1 cellular context compared by ENCODE assay signal in the genomic region with DNA sequence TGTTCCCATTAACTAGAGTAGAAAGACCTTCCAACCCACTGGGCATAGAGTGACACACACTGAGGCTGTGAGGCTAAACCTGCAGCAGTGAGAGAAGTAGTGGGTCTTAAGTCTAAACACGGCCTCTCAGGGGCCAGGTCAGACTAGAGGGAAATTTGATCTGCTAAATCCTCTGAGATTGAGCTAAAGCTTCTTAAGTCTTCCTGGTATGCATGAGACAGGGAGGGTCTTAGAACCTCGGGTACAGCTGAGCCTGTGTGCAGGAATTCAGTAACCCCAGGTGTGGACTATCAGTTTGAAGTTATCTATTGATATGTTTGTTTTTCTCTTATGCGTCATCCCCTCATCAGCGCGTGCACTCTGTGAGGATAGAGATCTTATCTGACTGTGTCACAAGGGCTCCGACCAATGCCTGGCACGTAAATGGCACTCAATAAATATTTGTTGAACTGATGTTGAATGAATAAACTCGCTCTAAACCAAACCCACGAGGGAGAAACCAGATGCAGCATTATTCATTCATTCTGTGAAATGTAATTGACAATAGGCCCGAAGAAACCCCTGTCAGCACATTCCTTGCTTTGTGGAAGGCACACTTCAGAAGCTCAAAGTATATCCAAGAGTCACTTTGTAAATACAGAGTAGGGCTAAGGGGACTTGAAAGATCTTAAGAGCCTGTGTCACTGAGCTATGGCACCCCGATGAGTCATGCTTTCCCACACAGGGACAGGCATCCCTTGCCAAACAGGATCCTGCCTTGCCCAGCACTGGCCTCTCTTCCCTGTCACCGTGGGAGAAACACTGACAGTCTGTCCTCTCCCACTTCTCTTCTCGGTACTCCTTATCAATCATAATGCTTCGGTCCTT.
TF ChIP-seq lines count a peak whose summit lies in the region.

No MANE protein-coding gene starts in this region.

TF ChIP-seq in HepG2, 621 proteins besides CTCF, POLR2A, EP300 and RAD21 (continued from another document and continues in another):
- TF ChIP-seq ZSCAN29 (CRISPR knock-in tag; conservative IDR thresholded peaks at IDR 0.05), result no peak
- peak; percentile 40 for TF ChIP-seq NFYB (CRISPR knock-in tag; IDR thresholded peaks at IDR 0.05)
- TF ChIP-seq, protein P1, sequence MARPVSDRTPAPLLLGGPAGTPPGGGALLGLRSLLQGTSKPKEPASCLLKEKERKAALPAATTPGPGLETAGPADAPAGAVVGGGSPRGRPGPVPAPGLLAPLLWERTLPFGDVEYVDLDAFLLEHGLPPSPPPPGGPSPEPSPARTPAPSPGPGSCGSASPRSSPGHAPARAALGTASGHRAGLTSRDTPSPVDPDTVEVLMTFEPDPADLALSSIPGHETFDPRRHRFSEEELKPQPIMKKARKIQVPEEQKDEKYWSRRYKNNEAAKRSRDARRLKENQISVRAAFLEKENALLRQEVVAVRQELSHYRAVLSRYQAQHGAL (CRISPR knock-in tag; IDR thresholded peaks at IDR 0.05; ENCODE audit: not compliant biosample characterization), result no peak
- TF ChIP-seq, protein P2, sequence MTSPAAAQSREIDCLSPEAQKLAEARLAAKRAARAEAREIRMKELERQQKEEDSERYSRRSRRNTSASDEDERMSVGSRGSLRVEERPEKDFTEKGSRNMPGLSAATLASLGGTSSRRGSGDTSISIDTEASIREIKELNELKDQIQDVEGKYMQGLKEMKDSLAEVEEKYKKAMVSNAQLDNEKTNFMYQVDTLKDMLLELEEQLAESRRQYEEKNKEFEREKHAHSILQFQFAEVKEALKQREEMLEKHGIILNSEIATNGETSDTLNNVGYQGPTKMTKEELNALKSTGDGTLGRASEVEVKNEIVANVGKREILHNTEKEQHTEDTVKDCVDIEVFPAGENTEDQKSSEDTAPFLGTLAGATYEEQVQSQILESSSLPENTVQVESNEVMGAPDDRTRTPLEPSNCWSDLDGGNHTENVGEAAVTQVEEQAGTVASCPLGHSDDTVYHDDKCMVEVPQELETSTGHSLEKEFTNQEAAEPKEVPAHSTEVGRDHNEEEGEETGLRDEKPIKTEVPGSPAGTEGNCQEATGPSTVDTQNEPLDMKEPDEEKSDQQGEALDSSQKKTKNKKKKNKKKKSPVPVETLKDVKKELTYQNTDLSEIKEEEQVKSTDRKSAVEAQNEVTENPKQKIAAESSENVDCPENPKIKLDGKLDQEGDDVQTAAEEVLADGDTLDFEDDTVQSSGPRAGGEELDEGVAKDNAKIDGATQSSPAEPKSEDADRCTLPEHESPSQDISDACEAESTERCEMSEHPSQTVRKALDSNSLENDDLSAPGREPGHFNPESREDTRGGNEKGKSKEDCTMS (CRISPR knock-in tag; conservative IDR thresholded peaks at IDR 0.05), result no peak
- no peak for TF ChIP-seq SNAPC2 (CRISPR knock-in tag; IDR thresholded peaks at IDR 0.05)
- TF ChIP-seq ZEB1 (IDR thresholded peaks at IDR 0.05; ENCODE audit: insufficient replicate concordance, low read depth), result peak; percentile 41
- no peak for TF ChIP-seq NFIB (CRISPR knock-in tag; IDR thresholded peaks at IDR 0.05; ENCODE audit: borderline replicate concordance)
- TF ChIP-seq, protein P3, sequence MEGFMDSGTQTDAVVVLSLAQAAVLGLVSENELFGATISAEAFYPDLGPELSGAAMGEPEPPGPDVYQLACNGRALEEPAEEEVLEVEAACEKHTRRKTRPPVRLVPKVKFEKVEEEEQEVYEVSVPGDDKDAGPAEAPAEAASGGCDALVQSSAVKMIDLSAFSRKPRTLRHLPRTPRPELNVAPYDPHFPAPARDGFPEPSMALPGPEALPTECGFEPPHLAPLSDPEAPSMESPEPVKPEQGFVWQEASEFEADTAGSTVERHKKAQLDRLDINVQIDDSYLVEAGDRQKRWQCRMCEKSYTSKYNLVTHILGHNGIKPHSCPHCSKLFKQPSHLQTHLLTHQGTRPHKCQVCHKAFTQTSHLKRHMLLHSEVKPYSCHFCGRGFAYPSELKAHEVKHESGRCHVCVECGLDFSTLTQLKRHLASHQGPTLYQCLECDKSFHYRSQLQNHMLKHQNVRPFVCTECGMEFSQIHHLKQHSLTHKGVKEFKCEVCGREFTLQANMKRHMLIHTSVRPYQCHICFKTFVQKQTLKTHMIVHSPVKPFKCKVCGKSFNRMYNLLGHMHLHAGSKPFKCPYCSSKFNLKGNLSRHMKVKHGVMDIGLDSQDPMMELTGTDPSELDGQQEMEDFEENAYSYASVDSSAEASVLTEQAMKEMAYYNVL (CRISPR knock-in tag; IDR thresholded peaks at IDR 0.05; ENCODE audit: borderline replicate concordance), result peak; percentile 49; the same call in 1 of the 2 replicates
- no peak for TF ChIP-seq ZNF720 (CRISPR knock-in tag; IDR thresholded peaks at IDR 0.05)
- TF ChIP-seq, protein P4, sequence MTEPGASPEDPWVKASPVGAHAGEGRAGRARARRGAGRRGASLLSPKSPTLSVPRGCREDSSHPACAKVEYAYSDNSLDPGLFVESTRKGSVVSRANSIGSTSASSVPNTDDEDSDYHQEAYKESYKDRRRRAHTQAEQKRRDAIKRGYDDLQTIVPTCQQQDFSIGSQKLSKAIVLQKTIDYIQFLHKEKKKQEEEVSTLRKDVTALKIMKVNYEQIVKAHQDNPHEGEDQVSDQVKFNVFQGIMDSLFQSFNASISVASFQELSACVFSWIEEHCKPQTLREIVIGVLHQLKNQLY (CRISPR knock-in tag; IDR thresholded peaks at IDR 0.05), result peak; percentile 76; the same call in 1 of the 2 replicates
- TF ChIP-seq, protein P5, sequence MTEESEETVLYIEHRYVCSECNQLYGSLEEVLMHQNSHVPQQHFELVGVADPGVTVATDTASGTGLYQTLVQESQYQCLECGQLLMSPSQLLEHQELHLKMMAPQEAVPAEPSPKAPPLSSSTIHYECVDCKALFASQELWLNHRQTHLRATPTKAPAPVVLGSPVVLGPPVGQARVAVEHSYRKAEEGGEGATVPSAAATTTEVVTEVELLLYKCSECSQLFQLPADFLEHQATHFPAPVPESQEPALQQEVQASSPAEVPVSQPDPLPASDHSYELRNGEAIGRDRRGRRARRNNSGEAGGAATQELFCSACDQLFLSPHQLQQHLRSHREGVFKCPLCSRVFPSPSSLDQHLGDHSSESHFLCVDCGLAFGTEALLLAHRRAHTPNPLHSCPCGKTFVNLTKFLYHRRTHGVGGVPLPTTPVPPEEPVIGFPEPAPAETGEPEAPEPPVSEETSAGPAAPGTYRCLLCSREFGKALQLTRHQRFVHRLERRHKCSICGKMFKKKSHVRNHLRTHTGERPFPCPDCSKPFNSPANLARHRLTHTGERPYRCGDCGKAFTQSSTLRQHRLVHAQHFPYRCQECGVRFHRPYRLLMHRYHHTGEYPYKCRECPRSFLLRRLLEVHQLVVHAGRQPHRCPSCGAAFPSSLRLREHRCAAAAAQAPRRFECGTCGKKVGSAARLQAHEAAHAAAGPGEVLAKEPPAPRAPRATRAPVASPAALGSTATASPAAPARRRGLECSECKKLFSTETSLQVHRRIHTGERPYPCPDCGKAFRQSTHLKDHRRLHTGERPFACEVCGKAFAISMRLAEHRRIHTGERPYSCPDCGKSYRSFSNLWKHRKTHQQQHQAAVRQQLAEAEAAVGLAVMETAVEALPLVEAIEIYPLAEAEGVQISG (CRISPR knock-in tag; IDR thresholded peaks at IDR 0.05), result no peak
- TF ChIP-seq ETV5 (CRISPR knock-in tag; IDR thresholded peaks at IDR 0.05; ENCODE audit: borderline replicate concordance), result no peak; the same call in 1 of the 2 replicates
- TF ChIP-seq, protein P6, sequence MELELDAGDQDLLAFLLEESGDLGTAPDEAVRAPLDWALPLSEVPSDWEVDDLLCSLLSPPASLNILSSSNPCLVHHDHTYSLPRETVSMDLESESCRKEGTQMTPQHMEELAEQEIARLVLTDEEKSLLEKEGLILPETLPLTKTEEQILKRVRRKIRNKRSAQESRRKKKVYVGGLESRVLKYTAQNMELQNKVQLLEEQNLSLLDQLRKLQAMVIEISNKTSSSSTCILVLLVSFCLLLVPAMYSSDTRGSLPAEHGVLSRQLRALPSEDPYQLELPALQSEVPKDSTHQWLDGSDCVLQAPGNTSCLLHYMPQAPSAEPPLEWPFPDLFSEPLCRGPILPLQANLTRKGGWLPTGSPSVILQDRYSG (CRISPR knock-in tag; IDR thresholded peaks at IDR 0.05), result no peak
- peak; percentile 43; the same call in 1 of the 2 replicates for TF ChIP-seq MEIS1 (CRISPR knock-in tag; IDR thresholded peaks at IDR 0.05; ENCODE audit: borderline replicate concordance)
- TF ChIP-seq RFX1 (IDR thresholded peaks at IDR 0.05), result no peak
- no peak for TF ChIP-seq ZNF878 (CRISPR knock-in tag; IDR thresholded peaks at IDR 0.05)
- TF ChIP-seq, protein P7, sequence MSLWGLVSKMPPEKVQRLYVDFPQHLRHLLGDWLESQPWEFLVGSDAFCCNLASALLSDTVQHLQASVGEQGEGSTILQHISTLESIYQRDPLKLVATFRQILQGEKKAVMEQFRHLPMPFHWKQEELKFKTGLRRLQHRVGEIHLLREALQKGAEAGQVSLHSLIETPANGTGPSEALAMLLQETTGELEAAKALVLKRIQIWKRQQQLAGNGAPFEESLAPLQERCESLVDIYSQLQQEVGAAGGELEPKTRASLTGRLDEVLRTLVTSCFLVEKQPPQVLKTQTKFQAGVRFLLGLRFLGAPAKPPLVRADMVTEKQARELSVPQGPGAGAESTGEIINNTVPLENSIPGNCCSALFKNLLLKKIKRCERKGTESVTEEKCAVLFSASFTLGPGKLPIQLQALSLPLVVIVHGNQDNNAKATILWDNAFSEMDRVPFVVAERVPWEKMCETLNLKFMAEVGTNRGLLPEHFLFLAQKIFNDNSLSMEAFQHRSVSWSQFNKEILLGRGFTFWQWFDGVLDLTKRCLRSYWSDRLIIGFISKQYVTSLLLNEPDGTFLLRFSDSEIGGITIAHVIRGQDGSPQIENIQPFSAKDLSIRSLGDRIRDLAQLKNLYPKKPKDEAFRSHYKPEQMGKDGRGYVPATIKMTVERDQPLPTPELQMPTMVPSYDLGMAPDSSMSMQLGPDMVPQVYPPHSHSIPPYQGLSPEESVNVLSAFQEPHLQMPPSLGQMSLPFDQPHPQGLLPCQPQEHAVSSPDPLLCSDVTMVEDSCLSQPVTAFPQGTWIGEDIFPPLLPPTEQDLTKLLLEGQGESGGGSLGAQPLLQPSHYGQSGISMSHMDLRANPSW (CRISPR knock-in tag; IDR thresholded peaks at IDR 0.05; ENCODE audit: borderline replicate concordance), result no peak
- no peak for TF ChIP-seq ZNF577 (CRISPR knock-in tag; IDR thresholded peaks at IDR 0.05; ENCODE audit: borderline replicate concordance, low read depth)
- TF ChIP-seq ZNF598 (CRISPR knock-in tag; IDR thresholded peaks at IDR 0.05; ENCODE audit: borderline replicate concordance), result no peak
- no peak for TF ChIP-seq FOXJ3 (CRISPR knock-in tag; IDR thresholded peaks at IDR 0.05; ENCODE audit: borderline replicate concordance)
- peak; percentile 26; the same call in 1 of the 2 replicates for TF ChIP-seq DNMT3B (CRISPR knock-in tag; conservative IDR thresholded peaks at IDR 0.05)
- TF ChIP-seq NR2F2 (IDR thresholded peaks at IDR 0.05; ENCODE audit: borderline replicate concordance, low read depth), result no peak; the same call in 1 of the 2 replicates
- no peak for TF ChIP-seq SUZ12 (IDR thresholded peaks at IDR 0.05; ENCODE audit: low read depth, low read length)
- TF ChIP-seq, protein P8, sequence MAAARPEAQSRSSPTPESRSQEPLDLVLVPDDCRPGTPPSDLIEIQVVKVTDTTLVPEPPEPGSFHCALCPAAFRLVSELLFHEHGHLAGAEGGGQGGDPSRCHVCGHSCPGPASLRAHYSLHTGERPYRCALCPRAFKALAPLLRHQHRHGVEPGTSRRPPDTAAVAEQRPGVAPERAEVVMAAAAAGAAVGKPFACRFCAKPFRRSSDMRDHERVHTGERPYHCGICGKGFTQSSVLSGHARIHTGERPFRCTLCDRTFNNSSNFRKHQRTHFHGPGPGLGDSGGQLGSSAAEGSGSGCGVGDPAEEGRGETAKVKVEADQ (CRISPR knock-in tag; IDR thresholded peaks at IDR 0.05; ENCODE audit: borderline replicate concordance), result peak; percentile 72; the same call in 1 of the 2 replicates
- TF ChIP-seq ZNF781 (CRISPR knock-in tag; IDR thresholded peaks at IDR 0.05; ENCODE audit: borderline replicate concordance, not compliant biosample characterization), result no peak
- no peak for TF ChIP-seq ZNF660 (CRISPR knock-in tag; IDR thresholded peaks at IDR 0.05; ENCODE audit: borderline replicate concordance, low read depth)
- no peak for TF ChIP-seq KAT2B (IDR thresholded peaks at IDR 0.05; ENCODE audit: borderline replicate concordance, low read depth, low read length)
- no peak for TF ChIP-seq KLF11 (CRISPR knock-in tag; IDR thresholded peaks at IDR 0.05)
- TF ChIP-seq ZNF335 (CRISPR knock-in tag; IDR thresholded peaks at IDR 0.05), result no peak
- TF ChIP-seq PAX8 (CRISPR knock-in tag; IDR thresholded peaks at IDR 0.05; ENCODE audit: borderline replicate concordance), result no peak
- TF ChIP-seq ZNF777 (CRISPR knock-in tag; IDR thresholded peaks at IDR 0.05), result no peak
- no peak for TF ChIP-seq ZNF557 (CRISPR knock-in tag; IDR thresholded peaks at IDR 0.05)
- no peak for TF ChIP-seq ZNF382 (CRISPR knock-in tag; IDR thresholded peaks at IDR 0.05; ENCODE audit: borderline replicate concordance)
- no peak for TF ChIP-seq PTBP1 (IDR thresholded peaks at IDR 0.05; ENCODE audit: low read depth, low read length, poor library complexity, severe bottlenecking)
- no peak for TF ChIP-seq MBD4 (IDR thresholded peaks at IDR 0.05; ENCODE audit: borderline replicate concordance, low read length)
- no peak for TF ChIP-seq SOX6 (IDR thresholded peaks at IDR 0.05)
- peak; percentile 78 for TF ChIP-seq SOX6 (CRISPR knock-in tag; IDR thresholded peaks at IDR 0.05)
- no peak for TF ChIP-seq ZNF713 (CRISPR knock-in tag; IDR thresholded peaks at IDR 0.05)
- TF ChIP-seq ZNF12 (CRISPR knock-in tag; IDR thresholded peaks at IDR 0.05), result 0 out of 2 replicates have a peak, but pooled peaks have one; percentile 4
- TF ChIP-seq, protein P9, sequence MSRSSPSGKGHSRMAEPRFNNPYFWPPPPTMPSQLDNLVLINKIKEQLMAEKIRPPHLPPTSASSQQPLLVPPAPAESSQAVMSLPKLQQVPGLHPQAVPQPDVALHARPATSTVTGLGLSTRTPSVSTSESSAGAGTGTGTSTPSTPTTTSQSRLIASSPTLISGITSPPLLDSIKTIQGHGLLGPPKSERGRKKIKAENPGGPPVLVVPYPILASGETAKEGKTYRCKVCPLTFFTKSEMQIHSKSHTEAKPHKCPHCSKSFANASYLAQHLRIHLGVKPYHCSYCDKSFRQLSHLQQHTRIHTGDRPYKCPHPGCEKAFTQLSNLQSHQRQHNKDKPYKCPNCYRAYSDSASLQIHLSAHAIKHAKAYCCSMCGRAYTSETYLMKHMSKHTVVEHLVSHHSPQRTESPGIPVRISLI (CRISPR knock-in tag; IDR thresholded peaks at IDR 0.05; ENCODE audit: borderline replicate concordance), result no peak
